ENCODE assay signal across 8 cellular contexts in the genomic region with DNA sequence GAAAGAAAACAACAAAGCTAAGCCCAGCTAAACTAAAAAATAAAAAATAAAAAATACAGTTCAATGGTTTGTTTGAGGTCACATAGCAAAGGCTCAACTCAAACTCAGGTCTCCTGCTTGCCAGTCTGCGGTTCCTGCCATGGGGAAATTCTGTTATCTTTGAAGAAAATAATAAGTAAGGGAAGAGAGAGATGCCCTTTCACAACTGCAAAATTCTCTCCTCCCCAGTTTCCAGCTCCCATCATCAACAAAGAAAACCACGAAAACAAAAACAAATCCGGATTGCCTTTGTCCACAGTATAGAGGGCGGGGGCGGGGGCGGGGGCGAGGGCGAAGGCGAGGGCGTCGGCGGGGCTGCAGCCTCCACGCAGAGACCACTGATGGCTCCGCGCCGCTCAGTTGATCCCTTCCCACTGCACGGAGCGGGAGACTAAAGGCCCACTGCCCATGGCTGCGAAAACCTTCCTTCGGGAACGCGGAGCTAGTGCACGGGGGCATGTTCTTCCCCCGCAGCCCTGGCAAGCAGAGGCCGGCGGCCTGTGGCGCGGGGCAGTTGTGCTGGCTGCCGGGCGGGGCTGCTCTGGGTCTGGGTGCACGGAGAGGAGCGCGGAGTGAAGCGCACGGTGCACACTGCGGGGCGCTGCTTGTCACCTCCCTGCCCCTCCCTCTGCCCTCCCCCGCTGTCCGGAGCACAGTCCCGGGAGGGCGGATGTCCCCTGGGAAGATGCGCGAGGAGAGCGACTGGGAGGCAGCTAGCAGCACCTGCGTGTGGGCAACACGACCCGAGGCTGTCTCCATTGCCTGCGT. TPM values are rescaled to one million over a fixed set of nuclear protein-coding genes. Genes with fewer than 3 reads are reported as not detected.
DNase-seq lines count a peak whose midpoint lies in the region; ATAC-seq and TF ChIP-seq lines count a peak whose summit lies in the region.

No MANE protein-coding gene starts in this region.

- H3K27me3 ChIP-seq in naive thymus-derived CD4-positive, alpha-beta T cell (ENCODE audit: control insufficient read depth in 2 of 2, insufficient read depth in 2 of 2, low read length in 2 of 2), result peaks cover 0 to 2% of the 10 kb centered on the region in 2 donors
- no peaks in the 10 kb centered on the region for H3K27me3 ChIP-seq in tibial nerve

- peak overlapping the region; percentile 81 for H3K4me3 Mint-ChIP-seq in HFFc6
- H3K4me3 Mint-ChIP-seq in activated T-cell treated with anti-CD3 and anti-CD28 coated beads, Interleukin-2, amount 50 U/mL, for 4 hours, result peak overlapping the region; percentile 66
- H3K4me3 Mint-ChIP-seq in naive thymus-derived CD4-positive, alpha-beta T cell, result peak overlapping the region; percentile 66 to 88 (median 79)

- POLR2A ChIA-PET in naive thymus-derived CD4-positive, alpha-beta T cell (lab: Charles Lee), result no interaction called here

- H3K36me3 Mint-ChIP-seq in HFFc6 (ENCODE audit: low read depth), result no peaks in the 10 kb centered on the region
- no peaks in the 10 kb centered on the region for H3K36me3 Mint-ChIP-seq in activated T-cell treated with anti-CD3 and anti-CD28 coated beads, Interleukin-2, amount 50 U/mL, for 4 hours (ENCODE audit: insufficient read depth)
- no peaks in the 10 kb centered on the region for H3K36me3 Mint-ChIP-seq in naive thymus-derived CD4-positive, alpha-beta T cell

- intact Hi-C loops in naive thymus-derived CD4-positive, alpha-beta T cell (cut with micrococcal nuclease), result loop anchor here in 1 of 2 donors (10.0 kb wide), 1 partner anchor 135 kb away; the partner anchor contains the start of gene RNF217

- CTCF ChIA-PET in naive thymus-derived CD4-positive, alpha-beta T cell (lab: Charles Lee), result interaction anchor here (0.6 kb wide), 1 partner anchor 232 kb away, joined by 3 read pairs; no protein-coding TSS in a partner anchor

- H3K9me3 Mint-ChIP-seq in HFFc6, result no peaks in the 10 kb centered on the region
- no peaks in the 10 kb centered on the region for H3K9me3 Mint-ChIP-seq in activated T-cell treated with anti-CD3 and anti-CD28 coated beads, Interleukin-2, amount 50 U/mL, for 4 hours
- no peaks in the 10 kb centered on the region for H3K9me3 Mint-ChIP-seq in naive thymus-derived CD4-positive, alpha-beta T cell

- no peaks in the 10 kb centered on the region for H3K36me3 ChIP-seq in naive thymus-derived CD4-positive, alpha-beta T cell (ENCODE audit: control insufficient read depth in 2 of 3, insufficient read depth in 3 of 3, low read length in 3 of 3)
- no peaks in the 10 kb centered on the region for H3K36me3 ChIP-seq in tibial nerve

- H3K4me1 ChIP-seq in naive thymus-derived CD4-positive, alpha-beta T cell (ENCODE audit: control insufficient read depth in 2 of 2, insufficient read depth in 2 of 2, low read length in 2 of 2), result no peaks in the 10 kb centered on the region
- peaks cover 0 to 44% (median 7%) of the 10 kb centered on the region in 4 donors for H3K4me1 ChIP-seq in tibial nerve

- TF ChIP-seq CTCF in HFFc6 (IDR thresholded peaks at IDR 0.05) (no peak; the same call in 1 of the 2 replicates), fibroblast of the aortic adventitia (IDR thresholded peaks at IDR 0.05; ENCODE audit: insufficient read depth, low read length) (peak; percentile 6), tibial nerve (IDR thresholded peaks at IDR 0.05) (no peak), GM20000 (IDR thresholded peaks at IDR 0.05; ENCODE audit: extremely low read depth, missing control alignments) (no peak)

- TF ChIP-seq POLR2A in tibial nerve (IDR thresholded peaks at IDR 0.05), result no peak

- no peak overlapping the region for H3K27ac ChIP-seq in naive thymus-derived CD4-positive, alpha-beta T cell (ENCODE audit: low read depth, low read length)
- H3K27ac ChIP-seq in tibial nerve, result peak overlapping the region in 2 of 4 donors; percentile 49 to 70

- no peaks in the 10 kb centered on the region for H3K9me3 ChIP-seq in naive thymus-derived CD4-positive, alpha-beta T cell (ENCODE audit: control insufficient read depth in 2 of 3, low read length in 3 of 3)
- H3K9me3 ChIP-seq in tibial nerve, result no peaks in the 10 kb centered on the region

- peaks cover 4% of the 10 kb centered on the region; the same call in 1 of the 2 replicates for H3K27me3 Mint-ChIP-seq in HFFc6 (ENCODE audit: insufficient read depth)
- H3K27me3 Mint-ChIP-seq in activated T-cell treated with anti-CD3 and anti-CD28 coated beads, Interleukin-2, amount 50 U/mL, for 4 hours (ENCODE audit: low read depth), result peaks cover 4% of the 10 kb centered on the region
- peaks cover 3 to 35% (median 7%) of the 10 kb centered on the region in 5 donors for H3K27me3 Mint-ChIP-seq in naive thymus-derived CD4-positive, alpha-beta T cell

- WGBS in tibial nerve, 2 donors, result 2 to 3% methylated on average over 39 to 45 of the region's 48 CpGs

- ATAC-seq in activated T-cell treated with anti-CD3 and anti-CD28 coated beads, Interleukin-2, amount 50 U/mL, for 4 hours, result peak; percentile 73
- ATAC-seq in naive thymus-derived CD4-positive, alpha-beta T cell, result peak; percentile 83

- peaks cover 95% of the 10 kb centered on the region for H3K4me1 Mint-ChIP-seq in HFFc6 (ENCODE audit: low read depth)
- peaks cover 6% of the 10 kb centered on the region for H3K4me1 Mint-ChIP-seq in activated T-cell treated with anti-CD3 and anti-CD28 coated beads, Interleukin-2, amount 50 U/mL, for 4 hours (ENCODE audit: low read depth)
- H3K4me1 Mint-ChIP-seq in naive thymus-derived CD4-positive, alpha-beta T cell, result peaks cover 6 to 43% (median 30%) of the 10 kb centered on the region in 7 donors

- H3K4me3 ChIP-seq in fibroblast of the aortic adventitia (ENCODE audit: low read depth, low read length) (peak overlapping the region; percentile 72), tibial nerve (peak overlapping the region; percentile 41 to 70 (median 51))
- H3K4me3 ChIP-seq in naive thymus-derived CD4-positive, alpha-beta T cell (ENCODE audit: low read length), result peak overlapping the region; percentile 31

- no peak for TF ChIP-seq EP300 in tibial nerve (IDR thresholded peaks at IDR 0.05)

- peak; percentile 86 for DNase-seq in ELF-1 (ENCODE audit: low read depth, low spot score)
- DNase-seq in HFFc6, result peak; percentile 53
- DNase-seq in NCI-H2029 treated with DMSO at 0.1 percent for 48 hours (lab: John Stamatoyannopoulos, UW), result peak; percentile 51
- DNase-seq in activated T-cell treated with anti-CD3 and anti-CD28 coated beads, Interleukin-2, amount 50 U/mL, for 4 hours, result no peak
- no peak for DNase-seq in fibroblast of the aortic adventitia (ENCODE audit: low read depth)
- peak in 8 of 9 donors; percentile 15 to 37 (median 26) for DNase-seq in naive thymus-derived CD4-positive, alpha-beta T cell
- DNase-seq in tibial nerve (ENCODE audit: low spot score in 2 of 2), result no peak
- DNase-seq in GM20000 (ENCODE audit: low spot score), result no peak

- peak overlapping the region; percentile 82 for H3K27ac Mint-ChIP-seq in HFFc6
- H3K27ac Mint-ChIP-seq in naive thymus-derived CD4-positive, alpha-beta T cell, result peak overlapping the region in 3 of 9 donors; percentile 16 to 83 (median 39)

RNA-seq across cellular contexts. Expression of gene TPD52L1, which starts 54.2 kb away (rescaled TPM):
- total RNA-seq in HFFc6 (2021; fragmentation: NEBNext Ultra II Directional; extraction: Animal tissue kit (Norgen Biotek cat#: 25700)), result 10 to 100 TPM; 11.0 to 36.8 (median 11.7) TPM
- under 1 TPM; 0.65 to 0.79 (median 0.66) TPM for total RNA-seq in activated T-cell treated with anti-CD3 and anti-CD28 coated beads, Interleukin-2, amount 50 U/mL, for 4 hours
- total RNA-seq in fibroblast of the aortic adventitia (ENCODE audit: low replicate concordance), result 20.8 and 21.7 TPM in 2 replicates
- under 1 TPM in 1 of 5 experiments, not detected in 4; 0.15 TPM for total RNA-seq in naive thymus-derived CD4-positive, alpha-beta T cell
- polyA plus RNA-seq in naive thymus-derived CD4-positive, alpha-beta T cell, result under 1 TPM; 0.56 to 0.67 TPM
- 10 to 100 TPM; 28.8 to 55.0 (median 45.6) TPM for total RNA-seq in tibial nerve

Comparison
In these comparisons a context has a peak if more than half of its experiments do, and no peak if none do; other contexts are left out.
1. DNase-seq: peak in ELF-1 (single experiment), HFFc6 (single experiment), NCI-H2029 treated with DMSO at 0.1 percent for 48 hours (single experiment) and naive thymus-derived CD4-positive, alpha-beta T cell (8 of 9); none in activated T-cell treated with anti-CD3 and anti-CD28 coated beads, Interleukin-2, amount 50 U/mL, for 4 hours (single experiment), fibroblast of the aortic adventitia (single experiment), tibial nerve (0 of 2) and GM20000 (single experiment).
2. RNA of gene TPD52L1, which starts 54.2 kb away (total RNA-seq): 28.8 to 55.0 TPM in tibial nerve, 20.8 to 21.7 TPM in fibroblast of the aortic adventitia and 11.0 to 36.8 TPM in HFFc6; 0.65 to 0.79 TPM in activated T-cell treated with anti-CD3 and anti-CD28 coated beads, Interleukin-2, amount 50 U/mL, for 4 hours and 0.15 TPM in naive thymus-derived CD4-positive, alpha-beta T cell; every median in the first group is over 4 times any median in the second.
3. Peak in every context shown above with its lines, with median percentiles within 50 percentile points of each other: H3K4me3 Mint-ChIP-seq and H3K4me3 ChIP-seq.